In genomic region chr12:13964666-13965065, GRCh38 we compare ENCODE assay signal across 7 cellular contexts. TPM values are rescaled to one million over a fixed set of nuclear protein-coding genes. Genes with fewer than 3 reads are reported as not detected.
"Had no signal": no experiment of that assay in that cellular context is flagged by ENCODE, and none has a peak within 500 bp of the region (broad histone marks: within the 10 kb centered on the region; RNA-seq: fewer than 3 reads in every experiment).

No MANE protein-coding gene starts in this region.

- H3K27ac ChIP-seq: GM23248 had no signal

- H2AFZ ChIP-seq: GM23248 had no signal

- ATAC-seq: K562 had no signal

- DNase-seq: GM23248, H7, HCEC 1CT, IMR-90, KG1 had no signal

- H3K9ac ChIP-seq: GM23248 had no signal

- H3K4me3 ChIP-seq: GM23248, K562 had no signal

RNA-seq across cellular contexts. Expression of gene GRIN2B, which starts 16.7 kb away (rescaled TPM):
- total RNA-seq: GM23248, H4, IMR-90, K562 had no signal
- polyA plus RNA-seq: GM23248, K562 had no signal
